8 cellular contexts compared by ENCODE assay signal in the genomic region with DNA sequence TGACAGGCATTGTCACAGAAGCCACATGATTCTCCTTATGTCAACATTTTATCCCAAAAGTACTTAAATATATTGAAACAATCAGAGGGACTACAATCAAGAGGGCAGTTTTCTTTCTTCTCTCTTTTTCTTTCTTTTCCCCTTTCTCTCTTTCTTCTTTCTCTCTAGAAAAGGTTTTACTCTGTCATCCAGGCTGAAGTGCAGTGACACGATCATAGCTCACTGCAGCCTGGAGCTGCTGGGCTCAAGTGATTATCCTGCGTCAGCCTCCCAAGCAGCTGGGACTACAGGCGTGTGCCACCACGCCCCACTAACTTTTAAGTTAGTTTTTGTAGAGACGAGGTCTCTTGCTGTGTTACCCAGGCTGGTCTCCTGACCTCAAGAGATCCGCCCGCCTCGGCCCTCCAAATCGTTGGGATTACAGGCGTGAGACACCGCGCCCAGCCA. TPM values are rescaled to one million over a fixed set of nuclear protein-coding genes. Genes with fewer than 3 reads are reported as not detected.
DNase-seq lines count a peak whose midpoint lies in the region; ATAC-seq and TF ChIP-seq lines count a peak whose summit lies in the region.

No MANE protein-coding gene starts in this region.

- H3K9me3 Mint-ChIP-seq in natural killer cell: no peaks in the 10 kb centered on the region

- H3K9me3 ChIP-seq in BE2C: no peaks in the 10 kb centered on the region
- H3K9me3 ChIP-seq in MM.1S (replicated peaks; ENCODE audit: insufficient read depth, low read length): no peaks in the 10 kb centered on the region

- DNase-seq in BE2C: no peak
- DNase-seq in MM.1S: peak; percentile 35
- no peak for DNase-seq in dorsolateral prefrontal cortex
- no peak for DNase-seq in natural killer cell
- no peak for DNase-seq in cerebellar cortex (ENCODE audit: low spot score)
- DNase-seq in NCI-H748 (lab: John Stamatoyannopoulos, UW; ENCODE audit: unreplicated experiment): no peak

- H3K27ac ChIP-seq in MM.1S (ENCODE audit: low read length) (peak overlapping the region; percentile 97), dorsolateral prefrontal cortex (peak overlapping the region in 46 of 59 donors; percentile 6 to 91 (median 76))

- no peak overlapping the region for H2AFZ ChIP-seq in MM.1S (ENCODE audit: low read length)

- no peaks in the 10 kb centered on the region for H3K36me3 Mint-ChIP-seq in natural killer cell

- ATAC-seq in natural killer cell: no peak
- no peak for ATAC-seq in HG03432 (IDR thresholded peaks at IDR 0.05; ENCODE audit: unreplicated experiment)
- ATAC-seq in GM18868 (IDR thresholded peaks at IDR 0.05; ENCODE audit: unreplicated experiment): no peak

- H3K27me3 Mint-ChIP-seq in natural killer cell (ENCODE audit: low read depth in 2 of 2): peaks cover 10 to 19% of the 10 kb centered on the region in 2 donors

- H3K4me1 Mint-ChIP-seq in natural killer cell: peaks cover 28 to 32% of the 10 kb centered on the region in 2 donors

- peak overlapping the region; percentile 96 for H3K9ac ChIP-seq in MM.1S (ENCODE audit: low read length)

- H3K9me2 ChIP-seq in MM.1S (replicated peaks; ENCODE audit: insufficient read depth, low read length): no peaks in the 10 kb centered on the region

- H3K79me2 ChIP-seq in MM.1S (ENCODE audit: low read length): peaks cover 96% of the 10 kb centered on the region

- peaks cover 47% of the 10 kb centered on the region for H3F3A ChIP-seq in MM.1S (ENCODE audit: insufficient read depth, low read length)

- no peaks in the 10 kb centered on the region for H4K20me1 ChIP-seq in MM.1S (ENCODE audit: insufficient read depth, low read length)

- H3K4me2 ChIP-seq in MM.1S (ENCODE audit: low read depth, low read length): peak overlapping the region; percentile 79

- H3K27ac Mint-ChIP-seq in natural killer cell: peak overlapping the region; percentile 80 to 96

- H3K27me3 ChIP-seq in BE2C (no peaks in the 10 kb centered on the region), MM.1S (replicated peaks; ENCODE audit: insufficient read depth, low read length) (no peaks in the 10 kb centered on the region), dorsolateral prefrontal cortex (peaks cover 0 to 28% (median 0%) of the 10 kb centered on the region in 45 donors)

- TF ChIP-seq CTCF in BE2C (IDR thresholded peaks at IDR 0.05; ENCODE audit: low read depth, low read length) (no peak), MM.1S (IDR thresholded peaks at IDR 0.05; ENCODE audit: low read length) (no peak), dorsolateral prefrontal cortex (IDR thresholded peaks at IDR 0.05 in 54 of 56, conservative IDR thresholded peaks at IDR 0.05 in 2 of 56; ENCODE audit: low read depth in 1 of 56, partially characterized antibody in 56 of 56) (no peak), natural killer cell (IDR thresholded peaks at IDR 0.05) (no peak)

- H3K4me1 ChIP-seq in BE2C: peaks cover 5% of the 10 kb centered on the region; the same call in 1 of the 2 replicates
- peaks cover 14% of the 10 kb centered on the region for H3K4me1 ChIP-seq in MM.1S (ENCODE audit: low read length)

- H3K4me3 Mint-ChIP-seq in natural killer cell: peak overlapping the region; percentile 84

- intact Hi-C loops in dorsolateral prefrontal cortex (cut with DNase I) (loop anchor here in 1 of 2 donors (10.0 kb wide), 1 partner anchor 131 kb away; a partner anchor contains a TSS), natural killer cell (cut with micrococcal nuclease) (loop anchor here (2.0 kb wide), 2 partner anchors 65 to 95 kb away; a partner anchor contains a TSS)

- H3K36me3 ChIP-seq in BE2C: peaks cover 3% of the 10 kb centered on the region; the same call in 1 of the 2 replicates
- peaks cover 5% of the 10 kb centered on the region; the same call in 1 of the 2 replicates for H3K36me3 ChIP-seq in MM.1S (replicated peaks; ENCODE audit: insufficient read depth, low read length)

- H3K4me3 ChIP-seq in BE2C (ENCODE audit: low read depth, low read length): peak overlapping the region; percentile 88
- peak overlapping the region; percentile 80 for H3K4me3 ChIP-seq in MM.1S (ENCODE audit: low read length)
- peak overlapping the region in 58 of 59 donors; percentile 49 to 88 (median 74) for H3K4me3 ChIP-seq in dorsolateral prefrontal cortex

RNA-seq across cellular contexts. Expression of a gene that starts 1.0 kb away (rescaled TPM):
- polyA plus RNA-seq in BE2C (2012; ENCODE audit: insufficient read depth, insufficient read length, low read depth): 24.5 TPM
- 10 to 100 TPM in 112 of 120 experiments, 1 to 10 TPM in 8; 7.8 to 37.9 (median 16.4) TPM for total RNA-seq in dorsolateral prefrontal cortex
- 10 to 100 TPM; 64.4 to 76.2 (median 65.1) TPM for total RNA-seq in natural killer cell

RNA-seq across cellular contexts. Expression of a gene that starts 18.8 kb away (rescaled TPM):
- 7.5 TPM for polyA plus RNA-seq in BE2C (2012; ENCODE audit: insufficient read depth, insufficient read length, low read depth)
- total RNA-seq in dorsolateral prefrontal cortex (10 to 100 TPM in 111 of 120 experiments, 1 to 10 TPM in 9; 4.6 to 30.3 (median 17.4) TPM), natural killer cell (1 to 10 TPM in 2 of 3 donors, under 1 TPM in 1; 0.38 to 2.1 (median 2.1) TPM)
